ENCODE assay signal across 25 cellular contexts in genomic region chr6:89269981-89270380, GRCh38. TPM values are rescaled to one million over a fixed set of nuclear protein-coding genes. Genes with fewer than 3 reads are reported as not detected.
"Had no signal": no experiment of that assay in that cellular context is flagged by ENCODE, and none has a peak within 500 bp of the region (broad histone marks: within the 10 kb centered on the region; RNA-seq: fewer than 3 reads in every experiment).

No MANE protein-coding gene starts in this region.

- H3K4me3 Mint-ChIP-seq: activated CD4-positive, alpha-beta memory T cell treated with anti-CD3 and anti-CD28 coated beads, Interleukin-2, amount 10 ng/mL, durations not matched to agents 7 days and 5 days; activated CD4-positive, alpha-beta T cell treated with anti-CD3 and anti-CD28 coated beads, Interleukin-2, amount 10 ng/mL, durations not matched to agents 7 days and 5 days; activated naive CD4-positive, alpha-beta T cell treated with anti-CD3 and anti-CD28 coated beads for 36 hours; activated naive CD8-positive, alpha-beta T cell; activated T-helper 17 cell treated with anti-CD3 and anti-CD28 coated beads, Interleukin-2, amount 50 U/mL, for 72 hours; T-cell had no signal

- H3K27me3 ChIP-seq: brain microvascular endothelial cell, cardiac muscle cell, MG63 had no signal

- H3K36me3 ChIP-seq: brain microvascular endothelial cell, cardiac muscle cell, MG63 had no signal

- H3K36me3 Mint-ChIP-seq: activated naive CD8-positive, alpha-beta T cell; T-cell had no signal

- H3K9me3 Mint-ChIP-seq: activated CD4-positive, alpha-beta memory T cell treated with anti-CD3 and anti-CD28 coated beads, Interleukin-2, amount 10 ng/mL, durations not matched to agents 7 days and 5 days; activated CD4-positive, alpha-beta T cell treated with anti-CD3 and anti-CD28 coated beads, Interleukin-2, amount 10 ng/mL, durations not matched to agents 7 days and 5 days; activated naive CD4-positive, alpha-beta T cell treated with anti-CD3 and anti-CD28 coated beads for 36 hours; activated T-helper 17 cell treated with anti-CD3 and anti-CD28 coated beads, Interleukin-2, amount 50 U/mL, for 72 hours; T-cell had no signal

- H3K27ac Mint-ChIP-seq: activated CD4-positive, alpha-beta memory T cell treated with anti-CD3 and anti-CD28 coated beads, Interleukin-2, amount 10 ng/mL, durations not matched to agents 7 days and 5 days; activated CD4-positive, alpha-beta T cell treated with anti-CD3 and anti-CD28 coated beads, Interleukin-2, amount 10 ng/mL, durations not matched to agents 7 days and 5 days; activated naive CD4-positive, alpha-beta T cell treated with anti-CD3 and anti-CD28 coated beads for 36 hours; activated naive CD8-positive, alpha-beta T cell; activated T-helper 17 cell treated with anti-CD3 and anti-CD28 coated beads, Interleukin-2, amount 50 U/mL, for 72 hours; T-cell had no signal

- ATAC-seq: activated T-helper 17 cell treated with anti-CD3 and anti-CD28 coated beads, Interleukin-2, amount 50 U/mL, for 72 hours; T-cell had no signal

- H3K27ac ChIP-seq: brain microvascular endothelial cell, cardiac muscle cell, SK-N-MC, VCaP had no signal

- H3K4me3 ChIP-seq: cardiac muscle cell, MG63, SK-N-MC had no signal

- H3K27me3 Mint-ChIP-seq: activated naive CD8-positive, alpha-beta T cell had no signal

- H3K9me3 ChIP-seq: MG63 had no signal

- DNase-seq: activated CD4-positive, alpha-beta memory T cell treated with anti-CD3 and anti-CD28 coated beads, Interleukin-2, amount 10 ng/mL, durations not matched to agents 7 days and 5 days; activated CD4-positive, alpha-beta T cell treated with anti-CD3 and anti-CD28 coated beads, Interleukin-2, amount 10 ng/mL, durations not matched to agents 7 days and 5 days; activated CD4-positive, CD25-positive, alpha-beta regulatory T cell; activated gamma-delta T cell; activated naive CD4-positive, alpha-beta T cell treated with anti-CD3 and anti-CD28 coated beads for 36 hours; activated T-cell treated with anti-CD3 and anti-CD28 coated beads, Interleukin-2, amount 50 U/mL, for 48 hours; brain microvascular endothelial cell; MG63; NCI-H1105; NCI-H1436; NCI-H1694 treated with DMSO at 0.1 percent for 48 hours; NCI-H2081 treated with DMSO at 0.1 percent for 48 hours; NCI-H2227 treated with DMSO at 0.1 percent for 48 hours; NCI-H526; NCI-H82; T-cell had no signal

- H3K4me1 Mint-ChIP-seq: activated T-helper 17 cell treated with anti-CD3 and anti-CD28 coated beads, Interleukin-2, amount 50 U/mL, for 72 hours had no signal

RNA-seq across cellular contexts. Expression of gene GABRR2, which starts 45.1 kb away (rescaled TPM):
- total RNA-seq: activated naive CD4-positive, alpha-beta T cell treated with anti-CD3 and anti-CD28 coated beads for 36 hours; NCI-H460; RPMI7951 had no signal

RNA-seq across cellular contexts. Expression of gene GABRR1, which starts 52.8 kb away (rescaled TPM):
- total RNA-seq: activated CD4-positive, alpha-beta memory T cell treated with anti-CD3 and anti-CD28 coated beads, Interleukin-2, amount 10 ng/mL, durations not matched to agents 7 days and 5 days; activated CD4-positive, alpha-beta T cell treated with anti-CD3 and anti-CD28 coated beads, Interleukin-2, amount 10 ng/mL, durations not matched to agents 7 days and 5 days; activated naive CD4-positive, alpha-beta T cell treated with anti-CD3 and anti-CD28 coated beads for 36 hours; activated T-helper 17 cell treated with anti-CD3 and anti-CD28 coated beads, Interleukin-2, amount 50 U/mL, for 72 hours; cardiac muscle cell; NCI-H460; OCI-LY7; RPMI7951; T-cell; T-helper 2 cell treated with Interferon-gamma antibody and Interleukin-4, amounts not matched to agents 100 ng/mL and 5 ng/mL, for 36 hours had no signal
